Comparison of ENCODE assay signal across 24 cellular contexts in the genomic region with DNA sequence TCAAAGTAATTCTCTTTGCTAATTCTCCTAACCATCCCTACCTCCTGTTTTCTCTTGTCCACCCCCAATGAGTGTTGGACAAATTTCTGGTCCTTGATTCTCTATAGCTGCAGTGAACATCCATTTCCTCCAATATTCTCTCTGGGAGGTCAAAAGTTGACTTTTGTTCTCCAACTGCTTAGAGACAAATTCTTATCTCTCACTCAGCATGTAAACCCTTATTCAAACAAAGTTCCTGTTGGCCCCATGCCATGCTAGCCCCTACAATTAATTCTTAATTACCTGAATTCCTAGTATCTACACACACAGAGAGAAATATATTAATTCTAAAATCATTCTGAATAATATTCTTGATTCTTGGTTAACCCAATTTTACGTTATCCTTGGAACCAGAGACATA.
"Had no signal": no experiment of that assay in that cellular context is flagged by ENCODE, and none has a peak within 500 bp of the region (broad histone marks: within the 10 kb centered on the region; RNA-seq: fewer than 3 reads in every experiment).

No MANE protein-coding gene starts in this region.

- DNase-seq: activated CD4-positive, alpha-beta memory T cell treated with anti-CD3 and anti-CD28 coated beads for 36 hours; activated CD4-positive, alpha-beta T cell treated with anti-CD3 and anti-CD28 coated beads, Interleukin-2, amount 10 ng/mL, durations not matched to agents 7 days and 5 days; activated CD4-positive, CD25-positive, alpha-beta regulatory T cell treated with anti-CD3 and anti-CD28 coated beads, Interleukin-2, amount 50 U/mL, for 72 hours; activated CD8-positive, alpha-beta memory T cell treated with anti-CD3 and anti-CD28 coated beads for 24 hours; activated gamma-delta T cell; activated naive CD4-positive, alpha-beta T cell treated with anti-CD3 and anti-CD28 coated beads for 36 hours; activated T-cell treated with anti-CD3 and anti-CD28 coated beads, Interleukin-2, amount 50 U/mL, for 48 hours; IMR-90; KG1; MV-4-11; NCI-H1092 treated with DMSO at 0.1 percent for 48 hours; NCI-H1417 treated with DMSO at 0.1 percent for 48 hours; NCI-H187; NCI-H2081; NCI-H2227 treated with DMSO at 0.1 percent for 48 hours; NCI-H446 treated with DMSO at 0.1 percent for 48 hours; NCI-H524 treated with DMSO at 0.1 percent for 48 hours; NK-92 treated with Interleukin-12 subunit alpha and Interleukin-12 subunit beta, amount 100 ng/mL, for 24 hours; PC-3; SHP77 treated with DMSO at 0.1 percent for 48 hours had no signal

- ATAC-seq: activated T-helper 17 cell treated with anti-CD3 and anti-CD28 coated beads, Interleukin-2, amount 50 U/mL, for 72 hours; PC-3 had no signal

- FAIRE-seq: astrocyte, RCC 7860, TTC549 had no signal
